Comparison of ENCODE assay signal across 8 cellular contexts in the genomic region with DNA sequence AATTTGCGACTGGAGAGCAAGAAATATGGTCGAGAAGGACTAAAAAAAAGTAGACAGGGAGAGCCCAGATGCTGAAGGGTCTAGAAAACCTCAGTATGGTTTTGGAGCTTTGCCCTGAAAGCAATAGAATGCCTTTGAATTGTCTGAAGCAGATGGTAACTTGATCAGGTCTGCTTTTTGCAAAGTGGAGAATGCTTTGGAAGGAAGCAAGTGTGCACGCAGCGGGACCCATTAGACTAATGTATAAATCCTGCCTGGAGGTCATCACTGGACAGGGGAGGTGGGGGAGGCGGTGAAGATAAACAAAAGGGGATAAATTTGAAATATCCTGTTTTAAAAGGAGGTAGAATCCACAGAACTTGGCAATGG. TPM values are rescaled to one million over a fixed set of nuclear protein-coding genes. Genes with fewer than 3 reads are reported as not detected.
A peak's percentile ranks its signal among the peaks of the same experiment; 100 is the strongest.
DNase-seq lines count a peak whose midpoint lies in the region; ATAC-seq and TF ChIP-seq lines count a peak whose summit lies in the region.

No MANE protein-coding gene starts in this region.

- peaks cover 25% of the 10 kb centered on the region for H3K4me1 Mint-ChIP-seq in MCF 10A (ENCODE audit: insufficient read depth, unreplicated experiment)

- peaks cover 4% of the 10 kb centered on the region for H3K4me1 ChIP-seq in mesodermal cell (ENCODE audit: control insufficient read depth, insufficient read depth, low read length, poor library complexity, severe bottlenecking)

- POLR2A ChIA-PET in MCF 10A (lab: Yijun Ruan, JAX) = interaction anchor here (0.6 to 6.7 kb wide), 18 partner anchors 8 to 493 kb away, joined by 3 to 149 read pairs (median 4); partner anchors contain the start of genes C2CD2L, CBL, DPAGT1 and HMBS

- no peak for ATAC-seq in HG02798 (IDR thresholded peaks at IDR 0.05; ENCODE audit: poor library complexity, unreplicated experiment)
- ATAC-seq in GM21515 (IDR thresholded peaks at IDR 0.05; ENCODE audit: unreplicated experiment) = no peak

- CTCF ChIA-PET in MCF 10A (lab: Yijun Ruan, JAX) = interaction anchor here (0.7 to 1.5 kb wide), 6 partner anchors 11 to 203 kb away, joined by 3 to 6 read pairs (median 4); no protein-coding TSS in a partner anchor

- TSS peak; percentile 88 for BruUV-seq in MCF 10A (replicated peaks; lab: Mats Ljungman, UMichigan)

- no peaks in the 10 kb centered on the region for H3K9me3 ChIP-seq in mesodermal cell (ENCODE audit: control insufficient read depth, low read length)

- no peak overlapping the region for H3K27ac ChIP-seq in mesodermal cell (ENCODE audit: low read depth, low read length, severe bottlenecking)

- DNase-seq in GF-D8 (lab: John Stamatoyannopoulos, UW) (peak; percentile 76), NCI-H2081 treated with DMSO at 0.1 percent for 48 hours (lab: John Stamatoyannopoulos, UW) (peak; percentile 65), MCF 10A (ENCODE audit: unreplicated experiment) (no peak), NCI-H345 treated with DMSO at 0.1 percent for 48 hours (lab: John Stamatoyannopoulos, UW; ENCODE audit: unreplicated experiment) (no peak), NK-92 (lab: John Stamatoyannopoulos, UW; ENCODE audit: unreplicated experiment) (no peak)

- H3K36me3 Mint-ChIP-seq in MCF 10A (ENCODE audit: insufficient read depth, unreplicated experiment) = peaks cover 31% of the 10 kb centered on the region

- no peak for TF ChIP-seq CTCF in MCF 10A (IDR thresholded peaks at IDR 0.05; ENCODE audit: unreplicated experiment)

- WGBS in mesodermal cell (ENCODE audit: insufficient coverage in 2 of 2), 2 experiments = 68 to 74% methylated on average over 5 of the region's 5 CpGs

- H3K9me3 Mint-ChIP-seq in MCF 10A (ENCODE audit: unreplicated experiment) = no peaks in the 10 kb centered on the region

- peak overlapping the region; percentile 89 for H3K4me3 ChIP-seq in mesodermal cell (ENCODE audit: extremely low read depth, insufficient read depth, low read length, poor library complexity, severe bottlenecking)

- intact Hi-C loops in MCF 10A (cut with micrococcal nuclease) = loop anchor here (1.0 to 2.0 kb wide), 2 partner anchors 12 to 20 kb away; partner anchors contain the start of gene DPAGT1

- H3K4me3 Mint-ChIP-seq in MCF 10A (ENCODE audit: unreplicated experiment) = peak overlapping the region; percentile 79

- peaks cover 31% of the 10 kb centered on the region for H3K36me3 ChIP-seq in mesodermal cell (ENCODE audit: control insufficient read depth, insufficient read depth, low read length)

- H3K27ac Mint-ChIP-seq in MCF 10A (ENCODE audit: low read depth, unreplicated experiment) = peak overlapping the region; percentile 85

- no peaks in the 10 kb centered on the region for H3K27me3 Mint-ChIP-seq in MCF 10A (ENCODE audit: insufficient read depth, unreplicated experiment)

RNA-seq across cellular contexts. Expression of gene HINFP, which starts 0.8 kb away (rescaled TPM):
- total RNA-seq in MCF 10A (2022) = 23.4 and 26.2 TPM in 2 replicates
- polyA plus RNA-seq in mesodermal cell (2013, experiment 1 of 2) = 28.5 TPM
- 24.6 TPM for polyA plus RNA-seq in mesodermal cell (2013, experiment 2 of 2)

RNA-seq across cellular contexts. Expression of gene C2CD2L, which starts 13.5 kb away (rescaled TPM):
- total RNA-seq in MCF 10A (2022) = 13.5 and 15.4 TPM in 2 replicates
- 9.9 TPM for polyA plus RNA-seq in mesodermal cell (2013, experiment 1 of 2)
- 8.1 TPM for polyA plus RNA-seq in mesodermal cell (2013, experiment 2 of 2)

RNA-seq across cellular contexts. Expression of gene DPAGT1, which starts 19.0 kb away (rescaled TPM):
- 55.6 and 58.8 TPM in 2 replicates for total RNA-seq in MCF 10A (2022)
- polyA plus RNA-seq in mesodermal cell (2013, experiment 1 of 2) = 53.6 TPM
- 43.7 TPM for polyA plus RNA-seq in mesodermal cell (2013, experiment 2 of 2)

RNA-seq across cellular contexts. Expression of gene ABCG4, which starts 28.2 kb away (rescaled TPM):
- total RNA-seq in MCF 10A (2022) = not detected in 2 replicates
- polyA plus RNA-seq in mesodermal cell (2013, experiment 1 of 2) = 1.8 TPM
- polyA plus RNA-seq in mesodermal cell (2013, experiment 2 of 2) = 1.4 TPM

RNA-seq across cellular contexts. Expression of gene HMBS, which starts 35.9 kb away (rescaled TPM):
- 38.4 and 51.3 TPM in 2 replicates for total RNA-seq in MCF 10A (2022)
- polyA plus RNA-seq in mesodermal cell (2013, experiment 1 of 2) = 38.2 TPM
- polyA plus RNA-seq in mesodermal cell (2013, experiment 2 of 2) = 29.3 TPM

Comparison
In these comparisons a context has a peak if more than half of its experiments do, and no peak if none do; other contexts are left out.
1. DNase-seq: peak in GF-D8 (single experiment) and NCI-H2081 treated with DMSO at 0.1 percent for 48 hours (single experiment); none in MCF 10A (single experiment), NCI-H345 treated with DMSO at 0.1 percent for 48 hours (single experiment) and NK-92 (single experiment).